Comparison of ENCODE assay signal across 1 cellular context in the genomic region with DNA sequence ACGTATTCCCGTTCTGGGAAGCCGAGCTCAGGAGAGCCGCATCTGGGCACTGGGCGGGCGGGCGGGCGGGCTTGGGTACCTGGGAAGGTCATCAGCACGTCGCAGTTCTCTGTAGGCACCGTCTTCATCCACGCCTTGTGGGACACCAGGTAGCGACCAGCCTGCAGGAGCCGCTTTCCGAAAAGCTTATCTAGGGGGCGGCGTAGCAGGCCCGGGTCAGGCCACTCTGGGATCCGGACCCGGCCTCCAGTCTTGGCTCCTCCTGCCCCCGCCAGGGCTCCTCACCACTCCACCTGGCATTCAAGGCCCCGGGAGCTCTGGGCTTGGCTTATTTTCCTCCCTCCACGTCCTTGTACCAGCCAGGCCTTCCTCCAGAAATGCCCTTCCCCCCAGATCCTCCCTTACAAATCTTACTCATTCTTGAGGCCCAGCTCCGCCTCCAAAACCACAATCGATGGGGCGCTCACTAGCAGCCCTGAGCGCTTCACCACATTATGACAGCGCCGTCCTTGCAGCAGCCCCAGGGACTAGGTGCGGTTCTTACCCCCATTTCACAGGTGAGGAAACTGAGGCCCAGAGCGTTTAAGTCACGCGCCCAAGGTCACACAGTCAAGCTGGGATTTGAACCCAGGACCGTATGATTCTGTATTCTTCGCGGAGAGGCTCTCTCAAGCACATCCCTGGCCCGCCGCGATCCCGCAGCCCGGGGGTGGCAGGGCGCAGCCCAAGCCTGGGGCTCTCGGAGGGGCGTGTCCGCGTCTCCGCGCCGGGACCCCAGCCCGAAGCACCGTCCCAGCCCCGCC.
TF ChIP-seq lines count a peak whose summit lies in the region.

No MANE protein-coding gene starts in this region.

TF ChIP-seq in K562, 482 proteins besides CTCF, POLR2A, EP300 and RAD21 (continued from another document):
- TF ChIP-seq, protein P1, sequence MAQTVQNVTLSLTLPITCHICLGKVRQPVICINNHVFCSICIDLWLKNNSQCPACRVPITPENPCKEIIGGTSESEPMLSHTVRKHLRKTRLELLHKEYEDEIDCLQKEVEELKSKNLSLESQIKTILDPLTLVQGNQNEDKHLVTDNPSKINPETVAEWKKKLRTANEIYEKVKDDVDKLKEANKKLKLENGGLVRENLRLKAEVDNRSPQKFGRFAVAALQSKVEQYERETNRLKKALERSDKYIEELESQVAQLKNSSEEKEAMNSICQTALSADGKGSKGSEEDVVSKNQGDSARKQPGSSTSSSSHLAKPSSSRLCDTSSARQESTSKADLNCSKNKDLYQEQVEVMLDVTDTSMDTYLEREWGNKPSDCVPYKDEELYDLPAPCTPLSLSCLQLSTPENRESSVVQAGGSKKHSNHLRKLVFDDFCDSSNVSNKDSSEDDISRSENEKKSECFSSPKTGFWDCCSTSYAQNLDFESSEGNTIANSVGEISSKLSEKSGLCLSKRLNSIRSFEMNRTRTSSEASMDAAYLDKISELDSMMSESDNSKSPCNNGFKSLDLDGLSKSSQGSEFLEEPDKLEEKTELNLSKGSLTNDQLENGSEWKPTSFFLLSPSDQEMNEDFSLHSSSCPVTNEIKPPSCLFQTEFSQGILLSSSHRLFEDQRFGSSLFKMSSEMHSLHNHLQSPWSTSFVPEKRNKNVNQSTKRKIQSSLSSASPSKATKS (CRISPR knock-in tag; IDR thresholded peaks at IDR 0.05): no peak
- TF ChIP-seq, protein P2, sequence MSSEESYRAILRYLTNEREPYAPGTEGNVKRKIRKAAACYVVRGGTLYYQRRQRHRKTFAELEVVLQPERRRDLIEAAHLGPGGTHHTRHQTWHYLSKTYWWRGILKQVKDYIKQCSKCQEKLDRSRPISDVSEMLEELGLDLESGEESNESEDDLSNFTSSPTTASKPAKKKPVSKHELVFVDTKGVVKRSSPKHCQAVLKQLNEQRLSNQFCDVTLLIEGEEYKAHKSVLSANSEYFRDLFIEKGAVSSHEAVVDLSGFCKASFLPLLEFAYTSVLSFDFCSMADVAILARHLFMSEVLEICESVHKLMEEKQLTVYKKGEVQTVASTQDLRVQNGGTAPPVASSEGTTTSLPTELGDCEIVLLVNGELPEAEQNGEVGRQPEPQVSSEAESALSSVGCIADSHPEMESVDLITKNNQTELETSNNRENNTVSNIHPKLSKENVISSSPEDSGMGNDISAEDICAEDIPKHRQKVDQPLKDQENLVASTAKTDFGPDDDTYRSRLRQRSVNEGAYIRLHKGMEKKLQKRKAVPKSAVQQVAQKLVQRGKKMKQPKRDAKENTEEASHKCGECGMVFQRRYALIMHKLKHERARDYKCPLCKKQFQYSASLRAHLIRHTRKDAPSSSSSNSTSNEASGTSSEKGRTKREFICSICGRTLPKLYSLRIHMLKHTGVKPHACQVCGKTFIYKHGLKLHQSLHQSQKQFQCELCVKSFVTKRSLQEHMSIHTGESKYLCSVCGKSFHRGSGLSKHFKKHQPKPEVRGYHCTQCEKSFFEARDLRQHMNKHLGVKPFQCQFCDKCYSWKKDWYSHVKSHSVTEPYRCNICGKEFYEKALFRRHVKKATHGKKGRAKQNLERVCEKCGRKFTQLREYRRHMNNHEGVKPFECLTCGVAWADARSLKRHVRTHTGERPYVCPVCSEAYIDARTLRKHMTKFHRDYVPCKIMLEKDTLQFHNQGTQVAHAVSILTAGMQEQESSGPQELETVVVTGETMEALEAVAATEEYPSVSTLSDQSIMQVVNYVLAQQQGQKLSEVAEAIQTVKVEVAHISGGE (CRISPR knock-in tag; IDR thresholded peaks at IDR 0.05): no peak
- no peak for TF ChIP-seq CHCHD3 (CRISPR knock-in tag; IDR thresholded peaks at IDR 0.05)
- TF ChIP-seq, protein P3, sequence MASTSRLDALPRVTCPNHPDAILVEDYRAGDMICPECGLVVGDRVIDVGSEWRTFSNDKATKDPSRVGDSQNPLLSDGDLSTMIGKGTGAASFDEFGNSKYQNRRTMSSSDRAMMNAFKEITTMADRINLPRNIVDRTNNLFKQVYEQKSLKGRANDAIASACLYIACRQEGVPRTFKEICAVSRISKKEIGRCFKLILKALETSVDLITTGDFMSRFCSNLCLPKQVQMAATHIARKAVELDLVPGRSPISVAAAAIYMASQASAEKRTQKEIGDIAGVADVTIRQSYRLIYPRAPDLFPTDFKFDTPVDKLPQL (IDR thresholded peaks at IDR 0.05; ENCODE audit: extremely low read depth, insufficient read length): no peak
- TF ChIP-seq XRCC5 (IDR thresholded peaks at IDR 0.05; ENCODE audit: low read depth, low read length): peak; percentile 86
- no peak for TF ChIP-seq ZC3H8 (IDR thresholded peaks at IDR 0.05)
- TF ChIP-seq PHF8 (IDR thresholded peaks at IDR 0.05; ENCODE audit: borderline replicate concordance, low read length): no peak
- TF ChIP-seq PHB2 (IDR thresholded peaks at IDR 0.05; ENCODE audit: low read depth): no peak
- TF ChIP-seq KLF10 (CRISPR knock-in tag; IDR thresholded peaks at IDR 0.05): no peak
- peak; percentile 21; the same call in 1 of the 2 replicates for TF ChIP-seq TRIM28 (IDR thresholded peaks at IDR 0.05)
- no peak for TF ChIP-seq CCAR2 (IDR thresholded peaks at IDR 0.05; ENCODE audit: low read depth, low read length)
- TF ChIP-seq ETV1 (tag; conservative IDR thresholded peaks at IDR 0.05; ENCODE audit: low read depth): peak; percentile 31; the same call in 1 of the 2 replicates
- TF ChIP-seq, protein P4, sequence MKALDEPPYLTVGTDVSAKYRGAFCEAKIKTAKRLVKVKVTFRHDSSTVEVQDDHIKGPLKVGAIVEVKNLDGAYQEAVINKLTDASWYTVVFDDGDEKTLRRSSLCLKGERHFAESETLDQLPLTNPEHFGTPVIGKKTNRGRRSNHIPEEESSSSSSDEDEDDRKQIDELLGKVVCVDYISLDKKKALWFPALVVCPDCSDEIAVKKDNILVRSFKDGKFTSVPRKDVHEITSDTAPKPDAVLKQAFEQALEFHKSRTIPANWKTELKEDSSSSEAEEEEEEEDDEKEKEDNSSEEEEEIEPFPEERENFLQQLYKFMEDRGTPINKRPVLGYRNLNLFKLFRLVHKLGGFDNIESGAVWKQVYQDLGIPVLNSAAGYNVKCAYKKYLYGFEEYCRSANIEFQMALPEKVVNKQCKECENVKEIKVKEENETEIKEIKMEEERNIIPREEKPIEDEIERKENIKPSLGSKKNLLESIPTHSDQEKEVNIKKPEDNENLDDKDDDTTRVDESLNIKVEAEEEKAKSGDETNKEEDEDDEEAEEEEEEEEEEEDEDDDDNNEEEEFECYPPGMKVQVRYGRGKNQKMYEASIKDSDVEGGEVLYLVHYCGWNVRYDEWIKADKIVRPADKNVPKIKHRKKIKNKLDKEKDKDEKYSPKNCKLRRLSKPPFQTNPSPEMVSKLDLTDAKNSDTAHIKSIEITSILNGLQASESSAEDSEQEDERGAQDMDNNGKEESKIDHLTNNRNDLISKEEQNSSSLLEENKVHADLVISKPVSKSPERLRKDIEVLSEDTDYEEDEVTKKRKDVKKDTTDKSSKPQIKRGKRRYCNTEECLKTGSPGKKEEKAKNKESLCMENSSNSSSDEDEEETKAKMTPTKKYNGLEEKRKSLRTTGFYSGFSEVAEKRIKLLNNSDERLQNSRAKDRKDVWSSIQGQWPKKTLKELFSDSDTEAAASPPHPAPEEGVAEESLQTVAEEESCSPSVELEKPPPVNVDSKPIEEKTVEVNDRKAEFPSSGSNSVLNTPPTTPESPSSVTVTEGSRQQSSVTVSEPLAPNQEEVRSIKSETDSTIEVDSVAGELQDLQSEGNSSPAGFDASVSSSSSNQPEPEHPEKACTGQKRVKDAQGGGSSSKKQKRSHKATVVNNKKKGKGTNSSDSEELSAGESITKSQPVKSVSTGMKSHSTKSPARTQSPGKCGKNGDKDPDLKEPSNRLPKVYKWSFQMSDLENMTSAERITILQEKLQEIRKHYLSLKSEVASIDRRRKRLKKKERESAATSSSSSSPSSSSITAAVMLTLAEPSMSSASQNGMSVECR (CRISPR knock-in tag; IDR thresholded peaks at IDR 0.05): no peak
- no peak for TF ChIP-seq GTF2F1 (IDR thresholded peaks at IDR 0.05; ENCODE audit: low read depth, low read length)
- no peak for TF ChIP-seq NFIX (CRISPR knock-in tag; IDR thresholded peaks at IDR 0.05; ENCODE audit: low read depth)
- TF ChIP-seq, protein P5, sequence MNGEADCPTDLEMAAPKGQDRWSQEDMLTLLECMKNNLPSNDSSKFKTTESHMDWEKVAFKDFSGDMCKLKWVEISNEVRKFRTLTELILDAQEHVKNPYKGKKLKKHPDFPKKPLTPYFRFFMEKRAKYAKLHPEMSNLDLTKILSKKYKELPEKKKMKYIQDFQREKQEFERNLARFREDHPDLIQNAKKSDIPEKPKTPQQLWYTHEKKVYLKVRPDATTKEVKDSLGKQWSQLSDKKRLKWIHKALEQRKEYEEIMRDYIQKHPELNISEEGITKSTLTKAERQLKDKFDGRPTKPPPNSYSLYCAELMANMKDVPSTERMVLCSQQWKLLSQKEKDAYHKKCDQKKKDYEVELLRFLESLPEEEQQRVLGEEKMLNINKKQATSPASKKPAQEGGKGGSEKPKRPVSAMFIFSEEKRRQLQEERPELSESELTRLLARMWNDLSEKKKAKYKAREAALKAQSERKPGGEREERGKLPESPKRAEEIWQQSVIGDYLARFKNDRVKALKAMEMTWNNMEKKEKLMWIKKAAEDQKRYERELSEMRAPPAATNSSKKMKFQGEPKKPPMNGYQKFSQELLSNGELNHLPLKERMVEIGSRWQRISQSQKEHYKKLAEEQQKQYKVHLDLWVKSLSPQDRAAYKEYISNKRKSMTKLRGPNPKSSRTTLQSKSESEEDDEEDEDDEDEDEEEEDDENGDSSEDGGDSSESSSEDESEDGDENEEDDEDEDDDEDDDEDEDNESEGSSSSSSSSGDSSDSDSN (IDR thresholded peaks at IDR 0.05; ENCODE audit: borderline replicate concordance in 1 of 2, low read depth in 2 of 2, low read length in 2 of 2): peak in 1 of 2 experiments; percentile 25; a peak in 1 of 4 replicates
